8 cellular contexts compared by ENCODE assay signal in the genomic region with DNA sequence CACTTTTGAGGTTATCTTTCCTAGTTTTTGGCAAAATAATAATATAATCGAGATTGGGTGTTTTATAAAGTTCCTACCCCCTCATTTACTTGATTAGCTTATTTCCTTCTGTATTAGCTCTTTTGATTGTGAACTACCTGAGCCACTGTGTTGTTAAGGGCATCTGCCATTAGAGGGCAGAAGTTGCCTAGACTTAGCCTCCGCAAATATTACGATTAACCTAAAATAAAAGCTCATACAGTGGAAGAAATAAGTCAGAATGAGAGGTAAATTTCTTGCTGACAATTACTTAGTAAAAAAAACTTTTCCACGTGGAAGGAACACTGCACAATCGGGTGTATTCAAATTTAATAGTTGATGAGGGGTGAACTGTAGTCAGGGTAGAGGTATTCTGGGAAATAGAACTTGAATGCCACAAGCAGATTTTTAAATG. TPM values are rescaled to one million over a fixed set of nuclear protein-coding genes. Genes with fewer than 3 reads are reported as not detected.
A peak's percentile ranks its signal among the peaks of the same experiment; 100 is the strongest.
DNase-seq lines count a peak whose midpoint lies in the region; TF ChIP-seq lines count a peak whose summit lies in the region.

No MANE protein-coding gene starts in this region.

- H3K4me1 ChIP-seq in A673 (ENCODE audit: insufficient read depth, low read length, poor library complexity, severe bottlenecking) (peaks cover 21% of the 10 kb centered on the region), endocrine pancreas (ENCODE audit: control insufficient read depth, insufficient read depth, low read length) (peaks cover 36% of the 10 kb centered on the region), muscle layer of duodenum (ENCODE audit: control insufficient read depth in 1 of 2, insufficient read depth in 2 of 2, low read length in 2 of 2) (peaks cover 15 to 52% of the 10 kb centered on the region in 2 donors), uterus (peaks cover 4 to 11% of the 10 kb centered on the region in 2 donors)

- no peak overlapping the region for H3K9ac ChIP-seq in endocrine pancreas (ENCODE audit: control insufficient read depth, insufficient read depth, low read length)

- H3K9me3 ChIP-seq in A673 (ENCODE audit: low read depth, low read length, poor library complexity, severe bottlenecking) (no peaks in the 10 kb centered on the region), endocrine pancreas (ENCODE audit: control insufficient read depth, low read length) (no peaks in the 10 kb centered on the region), muscle layer of duodenum (ENCODE audit: control insufficient read depth in 1 of 2, low read length in 2 of 2) (no peaks in the 10 kb centered on the region), uterus (no peaks in the 10 kb centered on the region)

- H3K27me3 ChIP-seq in A673 (replicated peaks; ENCODE audit: insufficient read depth, low read depth, low read length, poor library complexity) = no peaks in the 10 kb centered on the region
- no peaks in the 10 kb centered on the region for H3K27me3 ChIP-seq in endocrine pancreas (ENCODE audit: control insufficient read depth, insufficient read depth, low read length)
- no peaks in the 10 kb centered on the region for H3K27me3 ChIP-seq in muscle layer of duodenum (ENCODE audit: low read depth, low read length)
- H3K27me3 ChIP-seq in uterus = no peaks in the 10 kb centered on the region

- POLR2A ChIA-PET in A673 (lab: Charles Lee; ENCODE audit: low non-redundant PET) = no interaction called here

- H3K27ac ChIP-seq in A673 (ENCODE audit: low read depth, low read length, poor library complexity, severe bottlenecking) (no peak overlapping the region), VCaP (peak overlapping the region; percentile 98; the same call in 1 of the 2 replicates), muscle layer of duodenum (ENCODE audit: low read length) (peak overlapping the region; percentile 100), uterus (peak overlapping the region; percentile 98 to 99)

- no peak for TF ChIP-seq POLR2A in uterus (IDR thresholded peaks at IDR 0.05)

- CTCF ChIA-PET in A673 (lab: Charles Lee) = interaction anchor here (0.5 to 1.6 kb wide), 15 partner anchors 10 to 132 kb away, joined by 3 to 12 read pairs (median 5); a partner anchor contains a TSS

- peak; percentile 75 for DNase-seq in A673 (ENCODE audit: low spot score)
- peak; percentile 43 for DNase-seq in GDM1 (lab: John Stamatoyannopoulos, UW)
- DNase-seq in NCI-H146 (lab: John Stamatoyannopoulos, UW) = peak; percentile 52
- peak; percentile 32 to 55 for DNase-seq in uterus
- no peak for DNase-seq in NK-92 (lab: John Stamatoyannopoulos, UW; ENCODE audit: unreplicated experiment)

- intact Hi-C loops in A673 (cut with micrococcal nuclease; ENCODE audit: unreplicated experiment) (loop anchor here (1.0 to 10.0 kb wide), 2 partner anchors 56 to 130 kb away; no protein-coding TSS in a partner anchor), uterus (cut with DNase I; ENCODE audit: low total_unique reads) (loop anchor here (5.0 kb wide), 2 partner anchors 57 to 68 kb away; a partner anchor contains a TSS)

- no TSS peak for BruUV-seq in A673 (replicated peaks; lab: Mats Ljungman, UMichigan)

- H3K36me3 ChIP-seq in A673 (ENCODE audit: insufficient read depth, low read length, poor library complexity, severe bottlenecking) (peaks cover 44% of the 10 kb centered on the region), endocrine pancreas (ENCODE audit: control insufficient read depth, insufficient read depth, low read length) (no peaks in the 10 kb centered on the region), muscle layer of duodenum (ENCODE audit: control insufficient read depth in 1 of 2, insufficient read depth in 2 of 2, low read length in 2 of 2) (peaks cover 28 to 33% of the 10 kb centered on the region in 2 donors), uterus (no peaks in the 10 kb centered on the region)

- H3K4me3 ChIP-seq in A673 (ENCODE audit: low read depth, low read length, poor library complexity, severe bottlenecking) (peak overlapping the region; percentile 76), endocrine pancreas (ENCODE audit: control insufficient read depth, insufficient read depth, low read length) (peak overlapping the region; percentile 93), muscle layer of duodenum (ENCODE audit: low read depth in 1 of 2, low read length in 2 of 2) (peak overlapping the region; percentile 91 to 96), uterus (peak overlapping the region; percentile 86 to 91)

- TF ChIP-seq CTCF in A673 (conservative IDR thresholded peaks at IDR 0.05; ENCODE audit: low read depth, low read length) (peak; percentile 78), VCaP (conservative IDR thresholded peaks at IDR 0.05) (peak; percentile 70), uterus (IDR thresholded peaks at IDR 0.05) (peak; percentile 36 to 84 (median 74))

RNA-seq across cellular contexts. Expression of a gene that starts 2.3 kb away (rescaled TPM):
- total RNA-seq in A673 (2021) (638 and 640 TPM in 2 replicates), uterus (100 to 1,000 TPM; 261 to 572 (median 348) TPM)
